Comparison of ENCODE assay signal across 10 cellular contexts in the genomic region with DNA sequence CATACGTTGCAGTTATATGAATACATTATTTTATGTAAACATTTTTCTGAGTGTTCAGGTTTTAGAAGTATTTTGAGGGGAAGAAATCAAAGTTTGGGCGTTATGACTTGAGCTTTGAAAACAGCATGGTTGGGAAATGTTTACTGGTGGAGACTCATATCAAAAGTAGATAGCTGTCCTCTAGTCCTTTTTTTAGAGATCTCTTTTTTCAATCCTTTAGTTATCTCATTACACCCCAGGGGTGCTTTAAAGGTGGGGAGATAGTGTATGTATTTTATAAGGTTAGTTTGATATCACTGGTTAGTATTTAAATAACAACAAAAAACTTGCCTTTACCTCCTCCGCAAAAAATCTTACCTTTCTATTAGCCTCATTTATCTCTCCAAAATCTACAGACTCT. TPM values are rescaled to one million over a fixed set of nuclear protein-coding genes. Genes with fewer than 3 reads are reported as not detected.
DNase-seq lines count a peak whose midpoint lies in the region; ATAC-seq and TF ChIP-seq lines count a peak whose summit lies in the region.
"Had no signal": no experiment of that assay in that cellular context is flagged by ENCODE, and none has a peak within 500 bp of the region (broad histone marks: within the 10 kb centered on the region; RNA-seq: fewer than 3 reads in every experiment).

No MANE protein-coding gene starts in this region.

- no peaks in the 10 kb centered on the region for H3K27me3 Mint-ChIP-seq in memory B cell

- H3K4me3 ChIP-seq in right atrium auricular region (peak overlapping the region; percentile 23 to 77), adipocyte (ENCODE audit: low read length) (peak overlapping the region; percentile 84)

- TF ChIP-seq CTCF in right atrium auricular region (IDR thresholded peaks at IDR 0.05), result no peak

- peaks cover 36% of the 10 kb centered on the region for H3K4me1 Mint-ChIP-seq in memory B cell

- intact Hi-C loops in left ventricle myocardium superior (cut with micrococcal nuclease), result no loop called here

- no peak overlapping the region for H3K27ac ChIP-seq in right atrium auricular region

- H3K36me3 Mint-ChIP-seq in memory B cell, result peaks cover 3% of the 10 kb centered on the region

- H3K9me3 ChIP-seq in right atrium auricular region (no peaks in the 10 kb centered on the region), adipocyte (ENCODE audit: control insufficient read depth, low read length) (no peaks in the 10 kb centered on the region)

- DNase-seq in right atrium auricular region (ENCODE audit: low spot score) (no peak), left ventricle myocardium superior (no peak), adipocyte (ENCODE audit: low read depth) (peak; percentile 23), memory B cell (ENCODE audit: low spot score in 2 of 2) (no peak), amygdala (lab: John Stamatoyannopoulos, UW) (no peak), Kasumi-1 (lab: John Stamatoyannopoulos, UW) (no peak)
- DNase-seq: activated CD4-positive, alpha-beta T cell treated with anti-CD3 and anti-CD28 coated beads for 48 hours; DMS 273 treated with DMSO at 0.1 percent for 48 hours had no signal

- no peak for ATAC-seq in left ventricle myocardium superior
- ATAC-seq in memory B cell (ENCODE audit: low read depth), result no peak
- no peak for ATAC-seq in GM19035 (IDR thresholded peaks at IDR 0.05; ENCODE audit: unreplicated experiment)
- no peak for ATAC-seq in GM21529 (IDR thresholded peaks at IDR 0.05; ENCODE audit: unreplicated experiment)

- no peaks in the 10 kb centered on the region for H3K27me3 ChIP-seq in right atrium auricular region
- no peaks in the 10 kb centered on the region for H3K27me3 ChIP-seq in adipocyte (replicated peaks; ENCODE audit: control insufficient read depth, insufficient read depth, low read length)

- H3K4me3 Mint-ChIP-seq in memory B cell, result peak overlapping the region; percentile 46

- H3K9me3 Mint-ChIP-seq in memory B cell, result no peaks in the 10 kb centered on the region

- H3K4me1 ChIP-seq in right atrium auricular region (peaks cover 0 to 52% of the 10 kb centered on the region in 2 donors), adipocyte (ENCODE audit: control insufficient read depth, insufficient read depth, low read length) (peaks cover 44% of the 10 kb centered on the region)

- peak overlapping the region; percentile 58 for H3K27ac Mint-ChIP-seq in memory B cell

- H3K36me3 ChIP-seq in right atrium auricular region (no peaks in the 10 kb centered on the region), adipocyte (ENCODE audit: control insufficient read depth, insufficient read depth, low read length, severe bottlenecking) (no peaks in the 10 kb centered on the region)

- H3K9ac ChIP-seq in adipocyte (ENCODE audit: low read length), result peak overlapping the region; percentile 98

RNA-seq across cellular contexts. Expression of a gene that starts 2.3 kb away (rescaled TPM):
- 10 to 100 TPM; 25.7 to 26.9 TPM for total RNA-seq in right atrium auricular region
- 24.4 TPM for total RNA-seq in left ventricle myocardium superior
